In genomic region chr17:6901086-6901485, GRCh38 we compare ENCODE assay signal across 31 cellular contexts.
"Had no signal": no experiment of that assay in that cellular context is flagged by ENCODE, and none has a peak within 500 bp of the region (broad histone marks: within the 10 kb centered on the region; RNA-seq: fewer than 3 reads in every experiment).

No MANE protein-coding gene starts in this region.

- DNase-seq: hypothalamus; immature natural killer cell; kidney; left colon; left lung; lower lobe of right lung; mammary epithelial cell; mesenchymal stem cell; naive B cell; natural killer cell; nephron progenitor cell; occipital lobe; ovary; stimulated activated CD4-positive, alpha-beta T cell treated with anti-CD3 and anti-CD28 coated beads, Interleukin-12 subunit alpha, Interleukin-12 subunit beta, amount 100 ng/mL, for 4 hours; stimulated activated CD4-positive, alpha-beta T cell treated with anti-CD3 and anti-CD28 coated beads, Interleukin-15, amount 100 ng/mL, for 24 hours; stimulated activated CD4-positive, alpha-beta T cell treated with anti-CD3 and anti-CD28 coated beads, Interleukin-2, amount 100 ng/mL, for 24 hours; stimulated activated CD4-positive, alpha-beta T cell treated with anti-CD3 and anti-CD28 coated beads, Interleukin-4, amount 100 ng/mL, for 1 hour; stimulated activated naive B cell treated with anti-CD40 and anti-IgM and Interleukin-4, amounts not matched to agents 10 μg/mL and 1 μg/mL and 100 μg/mL, for 72 hours; stimulated activated naive CD8-positive, alpha-beta T cell treated with anti-CD3 and anti-CD28 coated beads, Interleukin-15, Interleukin-2, amounts not matched to agents 100 U/mL and 50 U/mL, for 24 hours; stomach; tibial artery; uterus had no signal

- ATAC-seq: left colon; left lung; lower lobe of right lung; natural killer cell; sciatic nerve; stimulated activated naive B cell treated with anti-CD40 and anti-IgM and Interleukin-4, amounts not matched to agents 10 μg/mL and 1 μg/mL and 100 μg/mL, for 72 hours; stimulated activated naive CD8-positive, alpha-beta T cell treated with anti-CD3 and anti-CD28 coated beads, Interleukin-15, Interleukin-2, amounts not matched to agents 100 U/mL and 50 U/mL, for 24 hours had no signal

- H3K27me3 ChIP-seq: neural progenitor cell, neutrophil, ovary, right atrium auricular region, uterus had no signal

- H2AFZ ChIP-seq: neural progenitor cell had no signal

- H3K36me3 Mint-ChIP-seq: naive B cell, natural killer cell, neural progenitor cell, type B pancreatic cell had no signal

- H3K4me3 Mint-ChIP-seq: immature natural killer cell; naive B cell; natural killer cell; nephron progenitor cell; neural progenitor cell; stimulated activated naive B cell treated with anti-CD40 and anti-IgM and Interleukin-4, amounts not matched to agents 10 μg/mL and 1 μg/mL and 100 μg/mL, for 72 hours; type B pancreatic cell had no signal

- H3K4me3 ChIP-seq: left lung, lower lobe of right lung, neural progenitor cell, ovary, right atrium auricular region, skin epidermis, stomach, thoracic aorta, tibial artery, uterus had no signal

- H3K4me1 ChIP-seq: left lung, lower lobe of right lung, neural progenitor cell, right atrium auricular region, stomach, tibial artery, uterus had no signal

- H3K27ac ChIP-seq: left lung, lower lobe of right lung, neural progenitor cell, neutrophil, ovary, right atrium auricular region, skin epidermis, stomach, thoracic aorta, tibial artery, uterus had no signal

- H3K4me1 Mint-ChIP-seq: naive B cell; nephron progenitor cell; stimulated activated naive B cell treated with anti-CD40 and anti-IgM and Interleukin-4, amounts not matched to agents 10 μg/mL and 1 μg/mL and 100 μg/mL, for 72 hours had no signal

- H3K9ac ChIP-seq: neural progenitor cell had no signal

- H3K4me2 ChIP-seq: neural progenitor cell had no signal

- H3K27ac Mint-ChIP-seq: immature natural killer cell; natural killer cell; nephron progenitor cell; neural progenitor cell; progenitor cell of endocrine pancreas; stimulated activated naive B cell treated with anti-CD40 and anti-IgM and Interleukin-4, amounts not matched to agents 10 μg/mL and 1 μg/mL and 100 μg/mL, for 72 hours; type B pancreatic cell had no signal

- H3K36me3 ChIP-seq: left lung, lower lobe of right lung, neural progenitor cell, ovary, right atrium auricular region, stomach, thoracic aorta, uterus had no signal

- FAIRE-seq: islet of Langerhans, kidney had no signal

- H3K9me3 ChIP-seq: left lung, lower lobe of right lung, neutrophil, ovary, right atrium auricular region, stomach, thoracic aorta, tibial artery, uterus had no signal

- H3K9me3 Mint-ChIP-seq: immature natural killer cell; naive B cell; natural killer cell; nephron progenitor cell; neural progenitor cell; stimulated activated naive B cell treated with anti-CD40 and anti-IgM and Interleukin-4, amounts not matched to agents 10 μg/mL and 1 μg/mL and 100 μg/mL, for 72 hours; type B pancreatic cell had no signal
